ENCODE assay signal across 21 cellular contexts in genomic region chr15:99571299-99571698, GRCh38.
"Had no signal": no experiment of that assay in that cellular context is flagged by ENCODE, and none has a peak within 500 bp of the region (broad histone marks: within the 10 kb centered on the region; RNA-seq: fewer than 3 reads in every experiment).

No MANE protein-coding gene starts in this region.

- FAIRE-seq: islet of Langerhans had no signal

- H3K4me3 Mint-ChIP-seq: activated T-cell treated with anti-CD3 and anti-CD28 coated beads, Interleukin-2, amount 50 U/mL, for 4 hours; endodermal cell; stimulated activated naive CD8-positive, alpha-beta T cell treated with anti-CD3 and anti-CD28 coated beads, Interleukin-15, Interleukin-2, amounts not matched to agents 100 ng/mL and 50 ng/mL, for 24 hours; T-helper 2 cell treated with Interferon-gamma antibody and Interleukin-4, amounts not matched to agents 5 μg/mL and 100 μg/mL, for 36 hours had no signal

- DNase-seq: activated CD4-positive, alpha-beta T cell treated with anti-CD3 and anti-CD28 coated beads, Interleukin-2, amount 50 U/mL, for 48 hours; activated CD4-positive, CD25-positive, alpha-beta regulatory T cell treated with anti-CD3 and anti-CD28 coated beads, Interleukin-2, amount 50 U/mL, for 72 hours; activated gamma-delta T cell; activated T-cell treated with anti-CD3 and anti-CD28 coated beads, Interleukin-2, amount 50 U/mL, for 4 hours; endodermal cell; erythroblast; left colon; lower lobe of right lung; midbrain; right lobe of liver; stimulated activated CD4-positive, alpha-beta T cell treated with anti-CD3 and anti-CD28 coated beads, Interleukin-4, amount 100 ng/mL, for 4 hours; stimulated activated CD8-positive, alpha-beta memory T cell treated with anti-CD3 and anti-CD28 coated beads, Interleukin-4, amount 100 ng/mL, for 48 hours; upper lobe of right lung had no signal

- H3K27me3 ChIP-seq: breast epithelium, gastroesophageal sphincter, right lobe of liver, upper lobe of right lung had no signal

- ATAC-seq: activated naive CD4-positive, alpha-beta T cell treated with anti-CD3 and anti-CD28 coated beads, Interleukin-2, amount 50 U/mL, for 72 hours; gastroesophageal sphincter; left colon; lower lobe of right lung; right lobe of liver; upper lobe of right lung had no signal

- H3K27ac Mint-ChIP-seq: endodermal cell; progenitor cell of endocrine pancreas; T-helper 2 cell treated with Interferon-gamma antibody and Interleukin-4, amounts not matched to agents 5 μg/mL and 100 μg/mL, for 36 hours had no signal

- H3K4me3 ChIP-seq: breast epithelium, gastroesophageal sphincter, lower lobe of right lung, right lobe of liver, smooth muscle cell, upper lobe of right lung had no signal

- H3K4me1 ChIP-seq: breast epithelium had no signal

- H3K9me3 Mint-ChIP-seq: activated T-cell treated with anti-CD3 and anti-CD28 coated beads, Interleukin-2, amount 50 U/mL, for 4 hours; endodermal cell; stimulated activated naive CD8-positive, alpha-beta T cell treated with anti-CD3 and anti-CD28 coated beads, Interleukin-15, Interleukin-2, amounts not matched to agents 100 ng/mL and 50 ng/mL, for 24 hours; T-helper 2 cell treated with Interferon-gamma antibody and Interleukin-4, amounts not matched to agents 5 μg/mL and 100 μg/mL, for 36 hours had no signal

- H3K36me3 ChIP-seq: breast epithelium, gastroesophageal sphincter, lower lobe of right lung, right lobe of liver, upper lobe of right lung had no signal

- H3K27ac ChIP-seq: breast epithelium, lower lobe of right lung, right lobe of liver, upper lobe of right lung had no signal

- H3K9me3 ChIP-seq: breast epithelium, gastroesophageal sphincter, lower lobe of right lung, right lobe of liver, upper lobe of right lung had no signal

- H3K27me3 Mint-ChIP-seq: progenitor cell of endocrine pancreas; stimulated activated naive CD8-positive, alpha-beta T cell treated with anti-CD3 and anti-CD28 coated beads, Interleukin-15, Interleukin-2, amounts not matched to agents 100 ng/mL and 50 ng/mL, for 24 hours had no signal
